In genomic region chr12:113154351-113154973, GRCh38 we compare ENCODE assay signal across 9 cellular contexts. TPM values are rescaled to one million over a fixed set of nuclear protein-coding genes. Genes with fewer than 3 reads are reported as not detected.
DNase-seq lines count a peak whose midpoint lies in the region; ATAC-seq, FAIRE-seq and TF ChIP-seq lines count a peak whose summit lies in the region.
"Had no signal": no experiment of that assay in that cellular context is flagged by ENCODE, and none has a peak within 500 bp of the region (broad histone marks: within the 10 kb centered on the region; RNA-seq: fewer than 3 reads in every experiment).

No MANE protein-coding gene starts in this region.

- peaks cover 8% of the 10 kb centered on the region for H3K36me3 Mint-ChIP-seq in progenitor cell of endocrine pancreas (ENCODE audit: insufficient read depth)

- POLR2A ChIA-PET in Panc1 (lab: Charles Lee) = no interaction called here

- CTCF ChIA-PET in Panc1 (lab: Charles Lee) = no interaction called here

- H3K27me3 ChIP-seq in Panc1 (ENCODE audit: control insufficient read depth, insufficient read depth, low read length) = no peaks in the 10 kb centered on the region

- DNase-seq in NCI-H1092 treated with DMSO at 0.1 percent for 48 hours (lab: John Stamatoyannopoulos, UW) = peak; percentile 23
- no peak for DNase-seq in NCI-H1092 (lab: John Stamatoyannopoulos, UW)
- DNase-seq in Panc1 (ENCODE audit: low read depth, low spot score) = no peak
- peak; percentile 25 for DNase-seq in progenitor cell of endocrine pancreas (ENCODE audit: low spot score, unreplicated experiment)
- DNase-seq in NK-92 (lab: John Stamatoyannopoulos, UW; ENCODE audit: unreplicated experiment) = no peak
- DNase-seq in SKM-1 treated with dmso at 0.1 percent for 144 hours (lab: John Stamatoyannopoulos, UW; ENCODE audit: unreplicated experiment) = no peak
- no peak for DNase-seq in urothelium cell line (ENCODE audit: low spot score)

- no peaks in the 10 kb centered on the region for H3K36me3 ChIP-seq in Panc1 (ENCODE audit: control insufficient read depth, insufficient read depth, low read length)

- H3K27me3 Mint-ChIP-seq in progenitor cell of endocrine pancreas = peaks cover 56% of the 10 kb centered on the region

- no peaks in the 10 kb centered on the region for H3K9me3 ChIP-seq in Panc1 (ENCODE audit: control insufficient read depth, insufficient read depth, low read depth, low read length)

- H3K4me1 ChIP-seq in Panc1 (ENCODE audit: control insufficient read depth, insufficient read depth, low read length) = peaks cover 9% of the 10 kb centered on the region; the same call in 1 of the 2 replicates

- peak; percentile 56 for ATAC-seq in Panc1
- ATAC-seq in esophagus mucosa = peak; percentile 24

- H3K9me3 Mint-ChIP-seq in progenitor cell of endocrine pancreas (ENCODE audit: low read depth) = no peaks in the 10 kb centered on the region

- peaks cover 8% of the 10 kb centered on the region for H3K4me1 Mint-ChIP-seq in progenitor cell of endocrine pancreas (ENCODE audit: low read depth)

- H3K4me3 ChIP-seq in Panc1 (ENCODE audit: low read depth in 2 of 2, low read length in 2 of 2) = peak overlapping the region; percentile 32 to 44

- in situ Hi-C loops in Panc1 (cut with HindIII; ENCODE audit: low pct_unique_long_range_greater_than_20kb, low sequenced_read_pairs) = loop anchor here (25.0 kb wide), 1 partner anchor 92 kb away; the partner anchor contains the start of gene DTX1

- intact Hi-C loops in Panc1 (cut with micrococcal nuclease; ENCODE audit: unreplicated experiment) = loop anchor here (10.0 kb wide), 1 partner anchor 160 kb away; no protein-coding TSS in a partner anchor

- TF ChIP-seq CTCF in Panc1 (IDR thresholded peaks at IDR 0.05) = no peak
- no peak for TF ChIP-seq CTCF in progenitor cell of endocrine pancreas (IDR thresholded peaks at IDR 0.05; ENCODE audit: unreplicated experiment)

- H3K27ac Mint-ChIP-seq in progenitor cell of endocrine pancreas = no peak overlapping the region

- H3K4me3 Mint-ChIP-seq in progenitor cell of endocrine pancreas (ENCODE audit: low read depth) = no peak overlapping the region

- BruUV-seq in Panc1 (replicated peaks; lab: Mats Ljungman, UMichigan) = no TSS peak

- FAIRE-seq in urothelium cell line (lab: Jason Lieb, UNC) = no peak
- FAIRE-seq: colon had no signal

- no peak overlapping the region for H3K27ac ChIP-seq in Panc1 (ENCODE audit: low read length)

RNA-seq across cellular contexts. Expression of gene CFAP73, which starts 4.9 kb away (rescaled TPM):
- 0.10 TPM for total RNA-seq in Panc1 (2021; ENCODE audit: unreplicated experiment)
- polyA plus RNA-seq in Panc1 (2012; ENCODE audit: insufficient read length) = not detected
- 0.20 TPM for total RNA-seq in esophagus mucosa
- not detected in 2 replicates for total RNA-seq in progenitor cell of endocrine pancreas

RNA-seq across cellular contexts. Expression of gene RASAL1, which starts 18.9 kb away (rescaled TPM):
- total RNA-seq in Panc1 (2021; ENCODE audit: unreplicated experiment) (0.28 TPM), esophagus mucosa (53.1 TPM), progenitor cell of endocrine pancreas (0.36 and 0.46 TPM in 2 replicates)
- 0.27 TPM for polyA plus RNA-seq in Panc1 (2012; ENCODE audit: insufficient read length)

RNA-seq across cellular contexts. Expression of gene DDX54, which starts 30.8 kb away (rescaled TPM):
- total RNA-seq in Panc1 (2021; ENCODE audit: unreplicated experiment) = 101 TPM
- 156 TPM for polyA plus RNA-seq in Panc1 (2012; ENCODE audit: insufficient read length)
- total RNA-seq in esophagus mucosa = 46.6 TPM
- total RNA-seq in progenitor cell of endocrine pancreas = 61.5 and 66.1 TPM in 2 replicates

RNA-seq across cellular contexts. Expression of gene RITA1, which starts 31.1 kb away (rescaled TPM):
- total RNA-seq in Panc1 (2021; ENCODE audit: unreplicated experiment) = 41.0 TPM
- polyA plus RNA-seq in Panc1 (2012; ENCODE audit: insufficient read length) = 45.7 TPM
- 11.0 TPM for total RNA-seq in esophagus mucosa
- 15.6 and 16.2 TPM in 2 replicates for total RNA-seq in progenitor cell of endocrine pancreas

Comparison
In these comparisons a context has a peak if more than half of its experiments do, and no peak if none do; other contexts are left out.
1. DNase-seq: peak in NCI-H1092 treated with DMSO at 0.1 percent for 48 hours (single experiment) and progenitor cell of endocrine pancreas (single experiment); none in NCI-H1092 (single experiment), Panc1 (single experiment), NK-92 (single experiment), SKM-1 treated with dmso at 0.1 percent for 144 hours (single experiment) and urothelium cell line (single experiment).
2. RNA of gene RASAL1, which starts 18.9 kb away (total RNA-seq): 53.1 TPM in esophagus mucosa (single experiment); 0.36 to 0.46 TPM in progenitor cell of endocrine pancreas and 0.28 TPM in Panc1 (single experiment); every median in the first group is over 10 times any median in the second.